10 cellular contexts compared by ENCODE assay signal in the genomic region with DNA sequence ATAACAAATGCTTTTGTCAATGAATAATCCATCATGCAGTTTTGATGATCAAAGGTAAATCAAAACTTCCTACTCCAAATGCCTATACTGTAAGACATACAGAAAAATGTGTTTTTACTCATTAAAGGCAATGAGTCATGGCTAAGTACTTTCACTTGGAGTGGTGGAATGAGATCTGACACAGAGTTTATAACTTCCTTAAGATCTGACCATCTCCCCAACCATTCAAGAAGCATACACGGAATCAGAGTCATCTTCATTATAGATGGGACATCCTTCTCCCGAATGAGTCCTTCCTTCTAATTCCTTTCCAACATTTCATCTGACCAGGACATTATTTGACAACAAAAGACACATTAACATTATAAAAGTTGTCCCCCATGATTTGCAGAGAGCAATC. TPM values are rescaled to one million over a fixed set of nuclear protein-coding genes. Genes with fewer than 3 reads are reported as not detected.
DNase-seq lines count a peak whose midpoint lies in the region; ATAC-seq, FAIRE-seq and TF ChIP-seq lines count a peak whose summit lies in the region.
"Not testable (repeated sequence)": the region's sequence is repeated elsewhere in the genome, so short reads cannot be mapped to it uniquely, and the experiment has no call there.
"Had no signal": no experiment of that assay in that cellular context is flagged by ENCODE, and none has a peak within 500 bp of the region (broad histone marks: within the 10 kb centered on the region; RNA-seq: fewer than 3 reads in every experiment).

No MANE protein-coding gene starts in this region.

- intact Hi-C loops in Panc1 (cut with micrococcal nuclease; ENCODE audit: unreplicated experiment); activated CD4-positive, alpha-beta T cell treated with anti-CD3 and anti-CD28 coated beads for 36 hours (cut with DNase I, micrococcal nuclease); endothelial cell of umbilical vein (cut with micrococcal nuclease): not testable (repeated sequence)

- not testable (repeated sequence) for TF ChIP-seq RAD21 in A549 (conservative IDR thresholded peaks at IDR 0.05 in 1 of 2, IDR thresholded peaks at IDR 0.05 in 1 of 2)

- peak in 1 of 2 experiments; percentile 68; a peak in 3 of 6 replicates for ATAC-seq in A549
- ATAC-seq in Panc1: peak; percentile 82
- peak; percentile 42 for ATAC-seq in activated CD4-positive, alpha-beta T cell treated with anti-CD3 and anti-CD28 coated beads for 36 hours

- not testable (repeated sequence) for DNase-seq in A549 (ENCODE audit: low read depth in 1 of 2, low spot score in 1 of 2); Panc1 (ENCODE audit: low read depth, low spot score); activated CD4-positive, alpha-beta T cell treated with anti-CD3 and anti-CD28 coated beads for 36 hours; endothelial cell of umbilical vein (ENCODE audit: low read depth, low spot score)
- DNase-seq in EL (peak; percentile 87), HT1080 (ENCODE audit: low read depth) (peak; percentile 82), iris pigment epithelial cell (ENCODE audit: low read depth) (peak; percentile 49)

- not testable (repeated sequence) for H3K9me3 Mint-ChIP-seq in activated CD4-positive, alpha-beta T cell treated with anti-CD3 and anti-CD28 coated beads for 36 hours (ENCODE audit: low read depth)

- H2AFZ ChIP-seq in endothelial cell of umbilical vein (ENCODE audit: low read depth, low read length): not testable (repeated sequence)

- not testable (repeated sequence) for H3K27me3 Mint-ChIP-seq in activated CD4-positive, alpha-beta T cell treated with anti-CD3 and anti-CD28 coated beads for 36 hours

- H3K36me3 Mint-ChIP-seq in activated CD4-positive, alpha-beta T cell treated with anti-CD3 and anti-CD28 coated beads for 36 hours (ENCODE audit: low read depth): not testable (repeated sequence)

- TF ChIP-seq EP300 in A549 (IDR thresholded peaks at IDR 0.05): not testable (repeated sequence)

- H3K27ac Mint-ChIP-seq in activated CD4-positive, alpha-beta T cell treated with anti-CD3 and anti-CD28 coated beads for 36 hours: not testable (repeated sequence)

- not testable (repeated sequence) for H3K4me2 ChIP-seq in A549; endothelial cell of umbilical vein (ENCODE audit: insufficient read depth, low read length)
- peak overlapping the region; percentile 17 for H3K4me2 ChIP-seq in skeletal muscle satellite cell (ENCODE audit: low read length)

- not testable (repeated sequence) for TF ChIP-seq POLR2A in A549 (IDR thresholded peaks at IDR 0.05; ENCODE audit: low read length); endothelial cell of umbilical vein (IDR thresholded peaks at IDR 0.05; ENCODE audit: low read depth, low read length)

- dilution Hi-C loops in endothelial cell of umbilical vein (cut with MboI; ENCODE audit: extremely low pct_ligation_motif_present, low sequenced_read_pairs): not testable (repeated sequence)

- H3K4me1 ChIP-seq in A549: peaks cover 12% of the 10 kb centered on the region
- H3K4me1 ChIP-seq in Panc1 (ENCODE audit: control insufficient read depth, insufficient read depth, low read length); endothelial cell of umbilical vein (ENCODE audit: control insufficient read depth, extremely low read depth, insufficient read depth, low read length): not testable (repeated sequence)
- peaks cover 20% of the 10 kb centered on the region for H3K4me1 ChIP-seq in skeletal muscle satellite cell (ENCODE audit: control insufficient read depth, insufficient read depth, low read length)

- not testable (repeated sequence) for H3K9me1 ChIP-seq in endothelial cell of umbilical vein (replicated peaks; ENCODE audit: control insufficient read depth, extremely low read depth, insufficient read depth, low read length)

- not testable (repeated sequence) for H4K20me1 ChIP-seq in endothelial cell of umbilical vein (replicated peaks; ENCODE audit: control insufficient read depth, extremely low read depth, insufficient read depth, low read length)

- in situ Hi-C loops in Panc1 (cut with HindIII; ENCODE audit: low pct_unique_long_range_greater_than_20kb, low sequenced_read_pairs): not testable (repeated sequence)

- not testable (repeated sequence) for BruUV-seq in Panc1 (replicated peaks; lab: Mats Ljungman, UMichigan); endothelial cell of umbilical vein (replicated peaks; lab: Mats Ljungman, UMichigan)

- H3K27ac ChIP-seq in A549; Panc1 (ENCODE audit: low read length); endothelial cell of umbilical vein (ENCODE audit: insufficient read depth, low read depth, low read length): not testable (repeated sequence)

- not testable (repeated sequence) for H3K9me3 ChIP-seq in A549; Panc1 (ENCODE audit: control insufficient read depth, insufficient read depth, low read depth, low read length); endothelial cell of umbilical vein (replicated peaks; ENCODE audit: control insufficient read depth, insufficient read depth, low read length); skeletal muscle satellite cell (replicated peaks; ENCODE audit: low read length)

- not testable (repeated sequence) for H3K9ac ChIP-seq in endothelial cell of umbilical vein (replicated peaks; ENCODE audit: extremely low read depth, insufficient read depth, low read length); skeletal muscle satellite cell (ENCODE audit: low read depth, low read length)

- TF ChIP-seq CTCF in A549 (IDR thresholded peaks at IDR 0.05); Panc1 (IDR thresholded peaks at IDR 0.05); endothelial cell of umbilical vein (IDR thresholded peaks at IDR 0.05; ENCODE audit: extremely low read depth in 1 of 2, insufficient read depth in 1 of 2, low read depth in 1 of 2, low read length in 2 of 2): not testable (repeated sequence)

- not testable (repeated sequence) for H3K79me2 ChIP-seq in endothelial cell of umbilical vein (ENCODE audit: control insufficient read depth, insufficient read depth, low read length)

- FAIRE-seq in A549 (lab: Jason Lieb, UNC): peak; percentile 100
- peak; percentile 81 for FAIRE-seq in endothelial cell of umbilical vein (lab: Jason Lieb, UNC)

- H3K4me3 ChIP-seq in A549; Panc1 (ENCODE audit: low read depth in 2 of 2, low read length in 2 of 2); endothelial cell of umbilical vein (replicated peaks in 1 of 3; ENCODE audit: insufficient read depth in 1 of 3, low read depth in 1 of 3, low read length in 3 of 3); skeletal muscle satellite cell (ENCODE audit: low read length): not testable (repeated sequence)

- H3K4me1 Mint-ChIP-seq in activated CD4-positive, alpha-beta T cell treated with anti-CD3 and anti-CD28 coated beads for 36 hours: not testable (repeated sequence)

- not testable (repeated sequence) for H3K36me3 ChIP-seq in Panc1 (ENCODE audit: control insufficient read depth, insufficient read depth, low read length); endothelial cell of umbilical vein (ENCODE audit: control insufficient read depth in 2 of 2, extremely low read depth in 1 of 2, insufficient read depth in 2 of 2, low read length in 2 of 2); skeletal muscle satellite cell (ENCODE audit: insufficient read depth, low read length)

- WGBS in A549 (ENCODE audit: missing lambda C conversion rate): 4% methylated on average over 2 of the region's 2 CpGs

- not testable (repeated sequence) for H3K27me3 ChIP-seq in Panc1 (ENCODE audit: control insufficient read depth, insufficient read depth, low read length); endothelial cell of umbilical vein (ENCODE audit: control insufficient read depth in 2 of 2, insufficient read depth in 2 of 2, low read length in 2 of 2); skeletal muscle satellite cell (ENCODE audit: control insufficient read depth, insufficient read depth, low read length)

- CTCF ChIA-PET in A549 (lab: Yijun Ruan, JAX); Panc1 (lab: Charles Lee); activated CD4-positive, alpha-beta T cell treated with anti-CD3 and anti-CD28 coated beads for 36 hours (lab: Charles Lee); endothelial cell of umbilical vein (lab: Charles Lee): not testable (repeated sequence)

- POLR2A ChIA-PET in A549 (lab: Yijun Ruan, JAX); Panc1 (lab: Charles Lee); activated CD4-positive, alpha-beta T cell treated with anti-CD3 and anti-CD28 coated beads for 36 hours (lab: Charles Lee); endothelial cell of umbilical vein (lab: Charles Lee): not testable (repeated sequence)

- H3K4me3 Mint-ChIP-seq in activated CD4-positive, alpha-beta T cell treated with anti-CD3 and anti-CD28 coated beads for 36 hours: not testable (repeated sequence)

RNA-seq across cellular contexts. Expression of a gene that starts 0.5 kb away (rescaled TPM):
- polyA plus RNA-seq in A549 (2011; rRNA removed) (not detected in 2 replicates), A549 (2017; fragmentation: RNase III; extraction: RNeasy Plus Mini Kit Qiagen cat#74134 plus additional on column Dnase treatment) (not detected in 3 replicates), endothelial cell of umbilical vein (not detected in 2 replicates)
- not detected in 2 replicates for polyA plus RNA-seq in A549 (2012; cell fraction: cytosol; rRNA removed)
- not detected in 2 replicates for polyA plus RNA-seq in A549 (2012; cell fraction: nucleus; rRNA removed)
- polyA minus RNA-seq in A549 (2011; rRNA and poly(A)+ RNA removed): not detected in 2 replicates
- not detected in 2 replicates for total RNA-seq in HT1080 (2014; rRNA removed; shearing (Covaris generic))
- 0.26 TPM in 1 of 2 replicates, not detected in the other for polyA plus RNA-seq in HT1080 (2015; cell fraction: cytosol; rRNA removed)
- polyA plus RNA-seq in HT1080 (2015; cell fraction: nucleus; rRNA removed): 0.14 TPM in 1 of 2 replicates, not detected in the other
- total RNA-seq in Panc1 (2021; ENCODE audit: unreplicated experiment) (not detected), endothelial cell of umbilical vein (not detected in 2 replicates)
- not detected for polyA plus RNA-seq in Panc1 (2012; ENCODE audit: insufficient read length)
- not detected for total RNA-seq in activated CD4-positive, alpha-beta T cell treated with anti-CD3 and anti-CD28 coated beads for 36 hours
- polyA plus RNA-seq in endothelial cell of umbilical vein (2011; cell fraction: cytosol; rRNA removed): not detected in 2 replicates
- not detected in 2 replicates for polyA plus RNA-seq in endothelial cell of umbilical vein (2011; cell fraction: nucleus; rRNA removed)
- polyA plus RNA-seq in endothelial cell of umbilical vein (2012): not detected in 2 replicates
- polyA minus RNA-seq in endothelial cell of umbilical vein: not detected in 2 replicates
- polyA minus RNA-seq in endothelial cell of umbilical vein (2011; cell fraction: cytosol; rRNA and poly(A)+ RNA removed): not detected
- not detected in 2 replicates for polyA minus RNA-seq in endothelial cell of umbilical vein (2011; cell fraction: nucleus; rRNA and poly(A)+ RNA removed)
- total RNA-seq in skeletal muscle satellite cell (2012; rRNA removed): not detected in 2 replicates
- total RNA-seq: H4 had no signal
- polyA plus RNA-seq: IgD-negative memory B cell had no signal

RNA-seq across cellular contexts. Expression of a gene that starts 14.5 kb away (rescaled TPM):
- polyA plus RNA-seq in A549 (2011; rRNA removed) (not detected in 2 replicates), A549 (2017; fragmentation: RNase III; extraction: RNeasy Plus Mini Kit Qiagen cat#74134 plus additional on column Dnase treatment) (not detected in 3 replicates), endothelial cell of umbilical vein (not detected in 2 replicates)
- not detected in 2 replicates for polyA plus RNA-seq in A549 (2012; cell fraction: cytosol; rRNA removed)
- 0.05 and 0.11 TPM in 2 replicates for polyA plus RNA-seq in A549 (2012; cell fraction: nucleus; rRNA removed)
- not detected in 2 replicates for polyA minus RNA-seq in A549 (2011; rRNA and poly(A)+ RNA removed)
- not detected in 2 replicates for total RNA-seq in HT1080 (2014; rRNA removed; shearing (Covaris generic))
- polyA plus RNA-seq in HT1080 (2015; cell fraction: cytosol; rRNA removed): 0.55 and 1.2 TPM in 2 replicates
- 0.92 and 0.98 TPM in 2 replicates for polyA plus RNA-seq in HT1080 (2015; cell fraction: nucleus; rRNA removed)
- total RNA-seq in Panc1 (2021; ENCODE audit: unreplicated experiment) (not detected), endothelial cell of umbilical vein (not detected in 2 replicates)
- not detected for polyA plus RNA-seq in Panc1 (2012; ENCODE audit: insufficient read length)
- total RNA-seq in activated CD4-positive, alpha-beta T cell treated with anti-CD3 and anti-CD28 coated beads for 36 hours: not detected
- polyA plus RNA-seq in endothelial cell of umbilical vein (2011; cell fraction: cytosol; rRNA removed): not detected in 2 replicates
- not detected in 2 replicates for polyA plus RNA-seq in endothelial cell of umbilical vein (2011; cell fraction: nucleus; rRNA removed)
- not detected in 2 replicates for polyA plus RNA-seq in endothelial cell of umbilical vein (2012)
- not detected in 2 replicates for polyA minus RNA-seq in endothelial cell of umbilical vein
- not detected for polyA minus RNA-seq in endothelial cell of umbilical vein (2011; cell fraction: cytosol; rRNA and poly(A)+ RNA removed)
- not detected in 2 replicates for polyA minus RNA-seq in endothelial cell of umbilical vein (2011; cell fraction: nucleus; rRNA and poly(A)+ RNA removed)
- total RNA-seq in skeletal muscle satellite cell (2012; rRNA removed): not detected in 2 replicates
- total RNA-seq: H4 had no signal
- polyA plus RNA-seq: IgD-negative memory B cell had no signal

RNA-seq across cellular contexts. Expression of a gene that starts 17.7 kb away (rescaled TPM):
- polyA plus RNA-seq in A549 (2011; rRNA removed) (not detected in 2 replicates), A549 (2017; fragmentation: RNase III; extraction: RNeasy Plus Mini Kit Qiagen cat#74134 plus additional on column Dnase treatment) (not detected in 3 replicates), endothelial cell of umbilical vein (not detected in 2 replicates)
- polyA plus RNA-seq in A549 (2012; cell fraction: cytosol; rRNA removed): not detected in 2 replicates
- not detected in 2 replicates for polyA plus RNA-seq in A549 (2012; cell fraction: nucleus; rRNA removed)
- not detected in 2 replicates for polyA minus RNA-seq in A549 (2011; rRNA and poly(A)+ RNA removed)
- total RNA-seq in HT1080 (2014; rRNA removed; shearing (Covaris generic)): not detected in 2 replicates
- not detected in 2 replicates for polyA plus RNA-seq in HT1080 (2015; cell fraction: cytosol; rRNA removed)
- polyA plus RNA-seq in HT1080 (2015; cell fraction: nucleus; rRNA removed): not detected in 2 replicates
- total RNA-seq in Panc1 (2021; ENCODE audit: unreplicated experiment) (not detected), endothelial cell of umbilical vein (not detected in 2 replicates)
- polyA plus RNA-seq in Panc1 (2012; ENCODE audit: insufficient read length): not detected
- not detected for total RNA-seq in activated CD4-positive, alpha-beta T cell treated with anti-CD3 and anti-CD28 coated beads for 36 hours
- polyA plus RNA-seq in endothelial cell of umbilical vein (2011; cell fraction: cytosol; rRNA removed): not detected in 2 replicates
- polyA plus RNA-seq in endothelial cell of umbilical vein (2011; cell fraction: nucleus; rRNA removed): not detected in 2 replicates
- polyA plus RNA-seq in endothelial cell of umbilical vein (2012): not detected in 2 replicates
- not detected in 2 replicates for polyA minus RNA-seq in endothelial cell of umbilical vein
- polyA minus RNA-seq in endothelial cell of umbilical vein (2011; cell fraction: cytosol; rRNA and poly(A)+ RNA removed): not detected
- polyA minus RNA-seq in endothelial cell of umbilical vein (2011; cell fraction: nucleus; rRNA and poly(A)+ RNA removed): not detected in 2 replicates
- total RNA-seq in skeletal muscle satellite cell (2012; rRNA removed): not detected in 2 replicates
- total RNA-seq: H4 had no signal
- polyA plus RNA-seq: IgD-negative memory B cell had no signal

RNA-seq across cellular contexts. Expression of a gene that starts 18.6 kb away (rescaled TPM):
- polyA plus RNA-seq in A549 (2011; rRNA removed) (not detected in 2 replicates), A549 (2017; fragmentation: RNase III; extraction: RNeasy Plus Mini Kit Qiagen cat#74134 plus additional on column Dnase treatment) (not detected in 3 replicates), endothelial cell of umbilical vein (not detected in 2 replicates)
- polyA plus RNA-seq in A549 (2012; cell fraction: cytosol; rRNA removed): not detected in 2 replicates
- not detected in 2 replicates for polyA plus RNA-seq in A549 (2012; cell fraction: nucleus; rRNA removed)
- polyA minus RNA-seq in A549 (2011; rRNA and poly(A)+ RNA removed): not detected in 2 replicates
- not detected in 2 replicates for total RNA-seq in HT1080 (2014; rRNA removed; shearing (Covaris generic))
- not detected in 2 replicates for polyA plus RNA-seq in HT1080 (2015; cell fraction: cytosol; rRNA removed)
- polyA plus RNA-seq in HT1080 (2015; cell fraction: nucleus; rRNA removed): not detected in 2 replicates
- total RNA-seq in Panc1 (2021; ENCODE audit: unreplicated experiment) (not detected), endothelial cell of umbilical vein (not detected in 2 replicates)
- not detected for polyA plus RNA-seq in Panc1 (2012; ENCODE audit: insufficient read length)
- total RNA-seq in activated CD4-positive, alpha-beta T cell treated with anti-CD3 and anti-CD28 coated beads for 36 hours: not detected
- polyA plus RNA-seq in endothelial cell of umbilical vein (2011; cell fraction: cytosol; rRNA removed): not detected in 2 replicates
- not detected in 2 replicates for polyA plus RNA-seq in endothelial cell of umbilical vein (2011; cell fraction: nucleus; rRNA removed)
- not detected in 2 replicates for polyA plus RNA-seq in endothelial cell of umbilical vein (2012)
- not detected in 2 replicates for polyA minus RNA-seq in endothelial cell of umbilical vein
- polyA minus RNA-seq in endothelial cell of umbilical vein (2011; cell fraction: cytosol; rRNA and poly(A)+ RNA removed): not detected
- polyA minus RNA-seq in endothelial cell of umbilical vein (2011; cell fraction: nucleus; rRNA and poly(A)+ RNA removed): not detected in 2 replicates
- not detected in 2 replicates for total RNA-seq in skeletal muscle satellite cell (2012; rRNA removed)
- total RNA-seq: H4 had no signal
- polyA plus RNA-seq: IgD-negative memory B cell had no signal

RNA-seq across cellular contexts. Expression of a gene that starts 21.8 kb away (rescaled TPM):
- not detected in 2 replicates for polyA plus RNA-seq in A549 (2011; rRNA removed)
- polyA plus RNA-seq in A549 (2012; cell fraction: cytosol; rRNA removed): not detected in 2 replicates
- not detected in 2 replicates for polyA plus RNA-seq in A549 (2012; cell fraction: nucleus; rRNA removed)
- polyA plus RNA-seq in A549 (2017; fragmentation: RNase III; extraction: RNeasy Plus Mini Kit Qiagen cat#74134 plus additional on column Dnase treatment): not detected in 3 replicates
- polyA minus RNA-seq in A549 (2011; rRNA and poly(A)+ RNA removed): not detected in 2 replicates
- 0.29 and 0.57 TPM in 2 replicates for total RNA-seq in HT1080 (2014; rRNA removed; shearing (Covaris generic))
- polyA plus RNA-seq in HT1080 (2015; cell fraction: cytosol; rRNA removed): 0.37 and 1.3 TPM in 2 replicates
- polyA plus RNA-seq in HT1080 (2015; cell fraction: nucleus; rRNA removed): 0.45 and 0.66 TPM in 2 replicates
- not detected for total RNA-seq in Panc1 (2021; ENCODE audit: unreplicated experiment)
- not detected for polyA plus RNA-seq in Panc1 (2012; ENCODE audit: insufficient read length)
- total RNA-seq in activated CD4-positive, alpha-beta T cell treated with anti-CD3 and anti-CD28 coated beads for 36 hours: not detected
- total RNA-seq in endothelial cell of umbilical vein: not detected in 2 replicates
- not detected in 2 replicates for polyA plus RNA-seq in endothelial cell of umbilical vein
- not detected in 2 replicates for polyA plus RNA-seq in endothelial cell of umbilical vein (2011; cell fraction: cytosol; rRNA removed)
- polyA plus RNA-seq in endothelial cell of umbilical vein (2011; cell fraction: nucleus; rRNA removed): not detected in 2 replicates
- polyA plus RNA-seq in endothelial cell of umbilical vein (2012): not detected in 2 replicates
- not detected in 2 replicates for polyA minus RNA-seq in endothelial cell of umbilical vein
- polyA minus RNA-seq in endothelial cell of umbilical vein (2011; cell fraction: cytosol; rRNA and poly(A)+ RNA removed): not detected
- not detected in 2 replicates for polyA minus RNA-seq in endothelial cell of umbilical vein (2011; cell fraction: nucleus; rRNA and poly(A)+ RNA removed)
- total RNA-seq in skeletal muscle satellite cell (2012; rRNA removed): not detected in 2 replicates
- total RNA-seq: H4 had no signal
- polyA plus RNA-seq: IgD-negative memory B cell had no signal
